In genomic region chr18:36249392-36249791, GRCh38 we compare ENCODE assay signal across 28 cellular contexts. TPM values are rescaled to one million over a fixed set of nuclear protein-coding genes. Genes with fewer than 3 reads are reported as not detected.
"Had no signal": no experiment of that assay in that cellular context is flagged by ENCODE, and none has a peak within 500 bp of the region (broad histone marks: within the 10 kb centered on the region; RNA-seq: fewer than 3 reads in every experiment).

No MANE protein-coding gene starts in this region.

- H3K4me3 Mint-ChIP-seq: activated CD4-positive, alpha-beta memory T cell treated with anti-CD3 and anti-CD28 coated beads for 36 hours; activated naive CD4-positive, alpha-beta T cell treated with anti-CD3 and anti-CD28 coated beads, Interleukin-2, amount 10 ng/mL, durations not matched to agents 7 days and 5 days; activated naive CD8-positive, alpha-beta T cell treated with anti-CD3 and anti-CD28 coated beads, Interleukin-2, amount 10 ng/mL, durations not matched to agents 7 days and 5 days; activated T-cell treated with anti-CD3 and anti-CD28 coated beads, Interleukin-2, amount 50 U/mL, for 24 hours; mesothelial cell of epicardium; naive thymus-derived CD8-positive, alpha-beta T cell; neural crest cell had no signal

- H3K4me2 ChIP-seq: hepatocyte had no signal

- H3K36me3 Mint-ChIP-seq: activated naive CD4-positive, alpha-beta T cell treated with anti-CD3 and anti-CD28 coated beads, Interleukin-2, amount 10 ng/mL, durations not matched to agents 7 days and 5 days; activated naive CD8-positive, alpha-beta T cell treated with anti-CD3 and anti-CD28 coated beads, Interleukin-2, amount 10 ng/mL, durations not matched to agents 7 days and 5 days had no signal

- H2AFZ ChIP-seq: hepatocyte had no signal

- DNase-seq: activated CD4-positive, alpha-beta memory T cell treated with anti-CD3 and anti-CD28 coated beads for 36 hours; activated CD4-positive, alpha-beta T cell treated with anti-CD3 and anti-CD28 coated beads for 48 hours; activated CD8-positive, alpha-beta memory T cell treated with anti-CD3 and anti-CD28 coated beads, Interleukin-2, amount 50 U/mL, for 48 hours; activated gamma-delta T cell; activated naive CD4-positive, alpha-beta T cell treated with anti-CD3 and anti-CD28 coated beads, Interleukin-2, amount 10 ng/mL, durations not matched to agents 7 days and 5 days; activated naive CD8-positive, alpha-beta T cell treated with anti-CD3 and anti-CD28 coated beads, Interleukin-2, amount 10 ng/mL, durations not matched to agents 7 days and 5 days; activated T-cell treated with anti-CD3 and anti-CD28 coated beads, Interleukin-2, amount 50 U/mL, for 24 hours; brain microvascular endothelial cell; dorsolateral prefrontal cortex; effector memory CD4-positive, alpha-beta T cell; gastrocnemius medialis; left cardiac atrium; left ventricle myocardium superior; mammary epithelial cell; naive thymus-derived CD8-positive, alpha-beta T cell; occipital lobe; right lobe of liver; stimulated activated CD4-positive, alpha-beta T cell treated with anti-CD3 and anti-CD28 coated beads, Interleukin-2, amount 100 ng/mL, for 48 hours; stimulated activated naive CD8-positive, alpha-beta T cell treated with anti-CD3 and anti-CD28 coated beads, Interleukin-15, Interleukin-2, amounts not matched to agents 100 U/mL and 50 U/mL, for 24 hours; testis; transverse colon had no signal

- ATAC-seq: gastrocnemius medialis; left cardiac atrium; left ventricle myocardium superior; naive thymus-derived CD8-positive, alpha-beta T cell; right lobe of liver; stimulated activated naive CD8-positive, alpha-beta T cell treated with anti-CD3 and anti-CD28 coated beads, Interleukin-15, Interleukin-2, amounts not matched to agents 100 U/mL and 50 U/mL, for 24 hours had no signal

- FAIRE-seq: keratinocyte had no signal

- H3K27me3 ChIP-seq: ascending aorta, brain microvascular endothelial cell, gastrocnemius medialis, hepatocyte, right lobe of liver, testis, transverse colon had no signal

- H3K27ac ChIP-seq: ascending aorta, brain microvascular endothelial cell, coronary artery, dorsolateral prefrontal cortex, gastrocnemius medialis, hepatocyte, right lobe of liver, testis, transverse colon had no signal

- H3K9me3 Mint-ChIP-seq: activated naive CD4-positive, alpha-beta T cell treated with anti-CD3 and anti-CD28 coated beads, Interleukin-2, amount 10 ng/mL, durations not matched to agents 7 days and 5 days had no signal

- H3K9me3 ChIP-seq: testis had no signal

- H3K27ac Mint-ChIP-seq: activated CD4-positive, alpha-beta memory T cell treated with anti-CD3 and anti-CD28 coated beads for 36 hours; activated naive CD4-positive, alpha-beta T cell treated with anti-CD3 and anti-CD28 coated beads, Interleukin-2, amount 10 ng/mL, durations not matched to agents 7 days and 5 days; activated naive CD8-positive, alpha-beta T cell treated with anti-CD3 and anti-CD28 coated beads, Interleukin-2, amount 10 ng/mL, durations not matched to agents 7 days and 5 days; activated T-cell treated with anti-CD3 and anti-CD28 coated beads, Interleukin-2, amount 50 U/mL, for 24 hours; mesothelial cell of epicardium had no signal

- H3K4me3 ChIP-seq: ascending aorta, coronary artery, dorsolateral prefrontal cortex, gastrocnemius medialis, hepatocyte, right lobe of liver, testis, transverse colon had no signal

- H3K79me2 ChIP-seq: hepatocyte had no signal

- H3K4me1 Mint-ChIP-seq: activated naive CD4-positive, alpha-beta T cell treated with anti-CD3 and anti-CD28 coated beads, Interleukin-2, amount 10 ng/mL, durations not matched to agents 7 days and 5 days; activated naive CD8-positive, alpha-beta T cell treated with anti-CD3 and anti-CD28 coated beads, Interleukin-2, amount 10 ng/mL, durations not matched to agents 7 days and 5 days; mesothelial cell of epicardium; naive thymus-derived CD8-positive, alpha-beta T cell had no signal

- H3K36me3 ChIP-seq: ascending aorta, brain microvascular endothelial cell, gastrocnemius medialis, transverse colon had no signal

- H3K4me1 ChIP-seq: ascending aorta, gastrocnemius medialis, right lobe of liver, testis, transverse colon had no signal

RNA-seq across cellular contexts. Expression of gene FHOD3, which starts 48.1 kb away (rescaled TPM):
- total RNA-seq: activated CD4-positive, alpha-beta memory T cell treated with anti-CD3 and anti-CD28 coated beads for 36 hours; activated CD8-positive, alpha-beta memory T cell treated with anti-CD3 and anti-CD28 coated beads for 36 hours; activated naive CD8-positive, alpha-beta T cell treated with anti-CD3 and anti-CD28 coated beads, Interleukin-2, amount 10 ng/mL, durations not matched to agents 7 days and 5 days; naive thymus-derived CD8-positive, alpha-beta T cell had no signal
- polyA plus RNA-seq: naive thymus-derived CD8-positive, alpha-beta T cell had no signal
